Comparison of ENCODE assay signal across 20 cellular contexts in genomic region chr12:69062838-69063237, GRCh38.
A peak's percentile ranks its signal among the peaks of the same experiment; 100 is the strongest.
DNase-seq lines count a peak whose midpoint lies in the region; ATAC-seq and TF ChIP-seq lines count a peak whose summit lies in the region.
"Had no signal": no experiment of that assay in that cellular context is flagged by ENCODE, and none has a peak within 500 bp of the region (broad histone marks: within the 10 kb centered on the region; RNA-seq: fewer than 3 reads in every experiment).

No MANE protein-coding gene starts in this region.

- no peaks in the 10 kb centered on the region for H3K27me3 Mint-ChIP-seq in neural progenitor cell (ENCODE audit: insufficient read depth, low read depth)
- H3K27me3 Mint-ChIP-seq: activated CD4-positive, alpha-beta memory T cell treated with anti-CD3 and anti-CD28 coated beads, Interleukin-2, amount 10 ng/mL, durations not matched to agents 7 days and 5 days had no signal

- TF ChIP-seq CTCF in left ventricle myocardium inferior (IDR thresholded peaks at IDR 0.05; ENCODE audit: borderline replicate concordance) (no peak), fibroblast of lung (conservative IDR thresholded peaks at IDR 0.05 in 1 of 2, IDR thresholded peaks at IDR 0.05 in 1 of 2; ENCODE audit: low read depth in 1 of 2, low read length in 2 of 2) (no peak), neural progenitor cell (IDR thresholded peaks at IDR 0.05) (no peak)

- no peaks in the 10 kb centered on the region for H3K9me3 ChIP-seq in left ventricle myocardium inferior (replicated peaks)
- no peaks in the 10 kb centered on the region for H3K9me3 ChIP-seq in fibroblast of lung (ENCODE audit: control insufficient read depth, insufficient read depth, low read depth, low read length)
- H3K9me3 ChIP-seq in neural progenitor cell (ENCODE audit: low read depth) = no peaks in the 10 kb centered on the region
- H3K9me3 ChIP-seq: BLaER1, gastroesophageal sphincter, right atrium auricular region had no signal

- H3K79me2 ChIP-seq in fibroblast of lung (ENCODE audit: control insufficient read depth, insufficient read depth, low read length) (no peaks in the 10 kb centered on the region), neural progenitor cell (ENCODE audit: low read depth) (no peaks in the 10 kb centered on the region)

- H3F3A ChIP-seq in neural progenitor cell (ENCODE audit: low read depth) = no peaks in the 10 kb centered on the region

- intact Hi-C loops in left ventricle myocardium inferior (cut with micrococcal nuclease) = no loop called here
- intact Hi-C loops in Right ventricle myocardium superior (cut with DNase I) = no loop called here

- H3K27ac Mint-ChIP-seq in neural progenitor cell = no peak overlapping the region
- H3K27ac Mint-ChIP-seq: activated CD4-positive, alpha-beta memory T cell treated with anti-CD3 and anti-CD28 coated beads, Interleukin-2, amount 10 ng/mL, durations not matched to agents 7 days and 5 days had no signal

- H3K9ac ChIP-seq in fibroblast of lung (ENCODE audit: insufficient read depth, low read length) (no peak overlapping the region), neural progenitor cell (no peak overlapping the region)
- H3K9ac ChIP-seq: BLaER1 had no signal

- H3K27me3 ChIP-seq in left ventricle myocardium inferior (ENCODE audit: low read depth) (no peaks in the 10 kb centered on the region), fibroblast of lung (ENCODE audit: control insufficient read depth, insufficient read depth, low read length) (no peaks in the 10 kb centered on the region), neural progenitor cell (no peaks in the 10 kb centered on the region)
- H3K27me3 ChIP-seq: BLaER1, cardiac muscle cell, gastroesophageal sphincter, right atrium auricular region had no signal

- no peak overlapping the region for H3K4me2 ChIP-seq in fibroblast of lung (ENCODE audit: extremely low read depth, insufficient read depth, low read length)
- no peak overlapping the region for H3K4me2 ChIP-seq in neural progenitor cell
- H3K4me2 ChIP-seq: BLaER1 had no signal

- H3K4me3 ChIP-seq in left ventricle myocardium inferior (no peak overlapping the region), fibroblast of lung (replicated peaks in 1 of 4; ENCODE audit: control extremely low read depth in 1 of 4, insufficient read depth in 1 of 4, low read depth in 3 of 4, low read length in 4 of 4) (no peak overlapping the region), neural progenitor cell (no peak overlapping the region)
- H3K4me3 ChIP-seq: BLaER1, cardiac muscle cell, gastroesophageal sphincter, right atrium auricular region had no signal

- H3K36me3 ChIP-seq in left ventricle myocardium inferior (no peaks in the 10 kb centered on the region), fibroblast of lung (ENCODE audit: control insufficient read depth, insufficient read depth, low read length) (no peaks in the 10 kb centered on the region), neural progenitor cell (no peaks in the 10 kb centered on the region)
- H3K36me3 ChIP-seq: BLaER1, cardiac muscle cell, gastroesophageal sphincter, right atrium auricular region had no signal

- H3K9me3 Mint-ChIP-seq in neural progenitor cell = no peaks in the 10 kb centered on the region
- H3K9me3 Mint-ChIP-seq: activated CD4-positive, alpha-beta memory T cell treated with anti-CD3 and anti-CD28 coated beads, Interleukin-2, amount 10 ng/mL, durations not matched to agents 7 days and 5 days had no signal

- TF ChIP-seq POLR2A in erythroblast (IDR thresholded peaks at IDR 0.05; ENCODE audit: low read length) = no peak

- no peak for DNase-seq in left ventricle myocardium inferior
- no peak for DNase-seq in Right ventricle myocardium superior
- DNase-seq in fibroblast of lung (ENCODE audit: low read depth in 2 of 2) = no peak
- DNase-seq in neural progenitor cell (ENCODE audit: low spot score) = no peak
- no peak for DNase-seq in left lobe of liver (ENCODE audit: low spot score)
- DNase-seq in erythroblast (lab: John Stamatoyannopoulos, UW) = no peak
- DNase-seq in superior temporal gyrus (ENCODE audit: extremely low spot score) = no peak
- no peak for DNase-seq in NAMALWA (ENCODE audit: low spot score)
- DNase-seq: 8988T; activated CD4-positive, alpha-beta memory T cell treated with anti-CD3 and anti-CD28 coated beads, Interleukin-2, amount 10 ng/mL, durations not matched to agents 7 days and 5 days; NCI-H1417; NCI-H510A treated with DMSO at 0.1 percent for 48 hours; occipital lobe; RPMI8226; T1000; trophoblast cell had no signal

- H3K27ac ChIP-seq in left ventricle myocardium inferior (replicated peaks) = peak overlapping the region; percentile 32
- no peak overlapping the region for H3K27ac ChIP-seq in fibroblast of lung (ENCODE audit: insufficient read depth, low read length)
- H3K27ac ChIP-seq in neural progenitor cell = no peak overlapping the region
- H3K27ac ChIP-seq: BLaER1, cardiac muscle cell had no signal

- peak overlapping the region; percentile 40 for H2AFZ ChIP-seq in fibroblast of lung (ENCODE audit: low read length)
- peak overlapping the region; percentile 63 for H2AFZ ChIP-seq in neural progenitor cell (replicated peaks)

- ATAC-seq in Right ventricle myocardium superior (ENCODE audit: poor library complexity) (no peak), left lobe of liver (no peak)
- ATAC-seq: gastroesophageal sphincter had no signal

- peaks cover 14% of the 10 kb centered on the region for H3K4me1 Mint-ChIP-seq in neural progenitor cell

- no peak overlapping the region for H3K4me3 Mint-ChIP-seq in neural progenitor cell
- H3K4me3 Mint-ChIP-seq: activated CD4-positive, alpha-beta memory T cell treated with anti-CD3 and anti-CD28 coated beads, Interleukin-2, amount 10 ng/mL, durations not matched to agents 7 days and 5 days had no signal

- H4K20me1 ChIP-seq in fibroblast of lung (ENCODE audit: control insufficient read depth, extremely low read depth, insufficient read depth, low read length) (no peaks in the 10 kb centered on the region), neural progenitor cell (ENCODE audit: low read depth) (no peaks in the 10 kb centered on the region)
- H4K20me1 ChIP-seq: BLaER1 had no signal

- H3K36me3 Mint-ChIP-seq in neural progenitor cell = no peaks in the 10 kb centered on the region

- H3K4me1 ChIP-seq in left ventricle myocardium inferior = peaks cover 18% of the 10 kb centered on the region
- peaks cover 4% of the 10 kb centered on the region for H3K4me1 ChIP-seq in fibroblast of lung (ENCODE audit: control insufficient read depth, extremely low read depth, insufficient read depth, low read length)
- peaks cover 23% of the 10 kb centered on the region for H3K4me1 ChIP-seq in neural progenitor cell
- H3K4me1 ChIP-seq: BLaER1 had no signal
